In the genomic region with DNA sequence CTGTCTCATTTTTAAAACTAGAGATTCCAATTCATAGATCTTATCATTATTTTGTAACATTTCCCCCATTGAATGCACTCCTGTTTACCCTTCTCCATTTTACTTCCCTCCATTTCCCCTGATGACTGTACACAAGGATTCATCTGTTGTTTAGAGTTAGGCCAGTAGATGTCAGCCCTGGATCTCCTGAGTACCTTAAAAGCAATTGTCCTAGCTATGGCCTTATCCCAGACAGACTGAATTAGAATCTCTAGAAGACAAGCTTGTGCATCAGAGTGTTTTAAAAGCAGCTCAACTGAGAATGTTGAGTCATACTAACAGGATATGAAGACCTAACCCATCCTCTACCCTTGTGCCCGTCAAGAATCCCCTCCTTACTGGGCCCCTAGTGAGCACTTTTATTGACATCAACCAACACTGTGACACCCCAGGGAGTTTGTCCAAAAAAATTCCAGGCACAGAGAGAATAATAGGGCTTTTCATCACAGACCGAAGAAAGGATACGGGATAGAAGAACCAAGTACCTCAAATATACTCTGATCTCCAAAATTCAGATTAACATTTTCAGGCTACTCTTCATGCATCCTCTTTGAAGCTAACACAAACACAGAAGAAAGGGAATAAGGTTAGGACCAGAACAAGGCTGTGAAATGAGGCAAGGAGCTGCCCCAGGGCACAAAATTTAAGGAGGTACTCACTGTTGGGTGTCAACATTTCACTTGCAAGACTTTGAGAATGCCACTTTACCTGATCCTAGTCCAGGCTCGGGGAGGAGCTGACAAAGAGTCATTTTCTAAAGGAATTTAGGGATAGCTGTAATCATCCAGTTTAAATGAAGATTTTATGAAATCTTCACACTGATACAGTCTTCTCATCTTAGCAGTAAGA, we compare ENCODE assay signal across 8 cellular contexts. TPM values are rescaled to one million over a fixed set of nuclear protein-coding genes. Genes with fewer than 3 reads are reported as not detected.
A peak's percentile ranks its signal among the peaks of the same experiment; 100 is the strongest.
DNase-seq lines count a peak whose midpoint lies in the region; ATAC-seq and TF ChIP-seq lines count a peak whose summit lies in the region.

No MANE protein-coding gene starts in this region.

- H3K4me1 Mint-ChIP-seq in natural killer cell treated with Interleukin-12 subunit alpha and Interleukin-12 subunit beta and Interleukin-15 and Interleukin-18, amount 100 ng/mL, for 72 hours (ENCODE audit: low read depth in 2 of 2), result peaks cover 51 to 55% of the 10 kb centered on the region in 2 donors

- H3K4me3 Mint-ChIP-seq in natural killer cell treated with Interleukin-12 subunit alpha and Interleukin-12 subunit beta and Interleukin-15 and Interleukin-18, amount 100 ng/mL, for 72 hours, result peak overlapping the region; percentile 5

- H3K36me3 ChIP-seq in NT2/D1 (ENCODE audit: insufficient read depth, insufficient read length, low read length), result no peaks in the 10 kb centered on the region

- ATAC-seq in GM19372 (IDR thresholded peaks at IDR 0.05; ENCODE audit: low read depth, unreplicated experiment) (peak; percentile 97), HG03196 (IDR thresholded peaks at IDR 0.05; ENCODE audit: unreplicated experiment) (peak; percentile 85)
- ATAC-seq in natural killer cell treated with Interleukin-12 subunit alpha and Interleukin-12 subunit beta and Interleukin-15 and Interleukin-18, amount 100 ng/mL, for 72 hours, result peak; percentile 85 to 92

- TF ChIP-seq CTCF in choroid plexus epithelial cell (conservative IDR thresholded peaks at IDR 0.05; ENCODE audit: low read depth, low read length), result peak; percentile 71

- peaks cover 6% of the 10 kb centered on the region; the same call in 1 of the 2 replicates for H3K9me3 ChIP-seq in NT2/D1 (ENCODE audit: insufficient read depth, low read length)

- peak overlapping the region; percentile 62 to 64 for H3K27ac Mint-ChIP-seq in natural killer cell treated with Interleukin-12 subunit alpha and Interleukin-12 subunit beta and Interleukin-15 and Interleukin-18, amount 100 ng/mL, for 72 hours

- no peaks in the 10 kb centered on the region for H3K27me3 ChIP-seq in NT2/D1 (ENCODE audit: insufficient read depth, insufficient read length)

- H3K27me3 Mint-ChIP-seq in natural killer cell treated with Interleukin-12 subunit alpha and Interleukin-12 subunit beta and Interleukin-15 and Interleukin-18, amount 100 ng/mL, for 72 hours, result no peaks in the 10 kb centered on the region

- no peaks in the 10 kb centered on the region for H3K4me1 ChIP-seq in NT2/D1 (ENCODE audit: insufficient read depth, insufficient read length)

- no peaks in the 10 kb centered on the region for H3K9me3 Mint-ChIP-seq in natural killer cell treated with Interleukin-12 subunit alpha and Interleukin-12 subunit beta and Interleukin-15 and Interleukin-18, amount 100 ng/mL, for 72 hours

- H3K4me3 ChIP-seq in NT2/D1 (ENCODE audit: insufficient read length, low read depth) (no peak overlapping the region), choroid plexus epithelial cell (ENCODE audit: low read depth, low read length) (no peak overlapping the region)

- no peak overlapping the region for H3K9ac ChIP-seq in NT2/D1 (ENCODE audit: insufficient read length, low read depth)

- H3K36me3 Mint-ChIP-seq in natural killer cell treated with Interleukin-12 subunit alpha and Interleukin-12 subunit beta and Interleukin-15 and Interleukin-18, amount 100 ng/mL, for 72 hours, result peaks cover 47% of the 10 kb centered on the region

- peak; percentile 88 for DNase-seq in EH (ENCODE audit: low read depth)
- peak; percentile 11 for DNase-seq in NT2/D1 (ENCODE audit: low read depth, low spot score)
- DNase-seq in choroid plexus epithelial cell (ENCODE audit: low read depth), result peak; percentile 90
- DNase-seq in natural killer cell treated with Interleukin-12 subunit alpha and Interleukin-12 subunit beta and Interleukin-15 and Interleukin-18, amount 100 ng/mL, for 72 hours (ENCODE audit: low spot score), result no peak
- DNase-seq in stimulated activated naive CD4-positive, alpha-beta T cell (lab: John Stamatoyannopoulos, UW), result no peak
- no peak for DNase-seq in activated CD4-positive, alpha-beta T cell treated with anti-CD3 and anti-CD28 coated beads for 4 hours

RNA-seq across cellular contexts. Expression of a gene that starts 17.1 kb away (rescaled TPM):
- 10 to 100 TPM in 1 of 2 donors, 1 to 10 TPM in 1; 5.7 to 70.2 TPM for total RNA-seq in natural killer cell treated with Interleukin-12 subunit alpha and Interleukin-12 subunit beta and Interleukin-15 and Interleukin-18, amount 100 ng/mL, for 72 hours

RNA-seq across cellular contexts. Expression of a gene that starts 36.0 kb away (rescaled TPM):
- 100 to 1,000 TPM; 152 to 168 TPM for total RNA-seq in natural killer cell treated with Interleukin-12 subunit alpha and Interleukin-12 subunit beta and Interleukin-15 and Interleukin-18, amount 100 ng/mL, for 72 hours

Comparison
In these comparisons a context has a peak if more than half of its experiments do, and no peak if none do; other contexts are left out.
1. DNase-seq: peak in EH (single experiment), NT2/D1 (single experiment) and choroid plexus epithelial cell (single experiment); none in natural killer cell treated with Interleukin-12 subunit alpha and Interleukin-12 subunit beta and Interleukin-15 and Interleukin-18, amount 100 ng/mL, for 72 hours (single experiment), stimulated activated naive CD4-positive, alpha-beta T cell (0 of 6) and activated CD4-positive, alpha-beta T cell treated with anti-CD3 and anti-CD28 coated beads for 4 hours (0 of 2).
2. Peak in every context shown above with its lines, with median percentiles within 50 percentile points of each other: ATAC-seq.